11 cellular contexts compared by ENCODE assay signal in the genomic region with DNA sequence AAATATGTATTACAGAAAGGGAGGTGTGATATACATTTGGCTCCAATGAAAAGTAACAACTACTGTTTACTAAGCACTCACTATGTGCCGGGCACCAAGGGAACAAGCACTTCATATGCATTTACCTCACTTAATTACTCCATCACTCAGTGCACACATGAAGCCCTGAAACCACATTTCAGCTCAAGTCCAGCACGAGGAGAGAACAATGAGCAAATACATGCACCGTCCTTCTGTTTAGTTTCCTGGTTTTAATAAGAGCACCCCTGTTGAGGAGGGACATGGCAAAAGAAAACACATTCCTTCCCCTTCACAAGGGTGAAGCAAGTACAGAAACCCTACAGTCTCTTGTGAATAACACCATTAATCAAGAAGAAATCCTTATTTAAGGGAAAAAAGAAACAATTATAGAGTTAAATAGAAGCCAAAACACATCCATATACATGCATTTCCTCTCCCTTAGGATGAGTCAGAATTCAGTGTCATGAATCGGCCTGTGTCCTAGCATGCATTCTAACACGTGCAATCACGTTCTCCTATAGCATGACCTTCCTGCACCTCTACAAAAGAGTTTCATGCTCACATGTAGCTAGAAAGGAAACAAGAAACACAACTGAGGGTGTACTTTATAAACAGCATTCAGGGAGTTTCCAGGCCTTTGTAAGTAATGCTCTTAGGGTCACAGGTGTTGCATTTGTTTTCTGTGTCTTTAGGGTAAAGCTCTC.
DNase-seq lines count a peak whose midpoint lies in the region; ATAC-seq and TF ChIP-seq lines count a peak whose summit lies in the region.
"Had no signal": no experiment of that assay in that cellular context is flagged by ENCODE, and none has a peak within 500 bp of the region (broad histone marks: within the 10 kb centered on the region; RNA-seq: fewer than 3 reads in every experiment).

No MANE protein-coding gene starts in this region.

- intact Hi-C loops in spleen (cut with DNase I; ENCODE audit: low total_unique reads) = no loop called here

- ATAC-seq in GM21717 (IDR thresholded peaks at IDR 0.05; ENCODE audit: unreplicated experiment) (peak; percentile 80), GM21447 (IDR thresholded peaks at IDR 0.05; ENCODE audit: unreplicated experiment) (no peak), upper lobe of left lung (ENCODE audit: low FRiP score in 2 of 2) (no peak), GM21529 (IDR thresholded peaks at IDR 0.05; ENCODE audit: unreplicated experiment) (no peak)

- H3K27ac ChIP-seq in upper lobe of left lung (no peak overlapping the region), spleen (no peak overlapping the region)
- H3K27ac ChIP-seq: BLaER1 treated with 17β-estradiol and CSF1 and Interleukin-3, amounts not matched to agents 10 nM and 100 nM; WERI-Rb-1 had no signal

- H3K9me3 ChIP-seq in upper lobe of left lung (no peaks in the 10 kb centered on the region), spleen (no peaks in the 10 kb centered on the region)

- H3K4me3 ChIP-seq in upper lobe of left lung (no peak overlapping the region), spleen (no peak overlapping the region)
- H3K4me3 ChIP-seq: BLaER1 treated with 17β-estradiol and CSF1 and Interleukin-3, amounts not matched to agents 10 nM and 100 nM had no signal

- no peak for TF ChIP-seq CTCF in upper lobe of left lung (IDR thresholded peaks at IDR 0.05)
- TF ChIP-seq CTCF in spleen (IDR thresholded peaks at IDR 0.05 in 8 of 11, conservative IDR thresholded peaks at IDR 0.05 in 3 of 11) = no peak

- H3K36me3 ChIP-seq in upper lobe of left lung = no peaks in the 10 kb centered on the region
- no peaks in the 10 kb centered on the region for H3K36me3 ChIP-seq in spleen
- H3K36me3 ChIP-seq: WERI-Rb-1 had no signal

- no peak for TF ChIP-seq EP300 in upper lobe of left lung (IDR thresholded peaks at IDR 0.05)

- TF ChIP-seq POLR2A in upper lobe of left lung (IDR thresholded peaks at IDR 0.05) (no peak), spleen (IDR thresholded peaks at IDR 0.05) (no peak)

- 43 to 71% methylated on average over 6 of the region's 6 CpGs for WGBS in upper lobe of left lung, 2 donors
- WGBS in spleen, 5 donors = 71 to 85% (median 77%) methylated on average over 6 of the region's 6 CpGs

- DNase-seq in DMS153 treated with DMSO at 0.1 percent for 48 hours (lab: John Stamatoyannopoulos, UW; ENCODE audit: unreplicated experiment) = peak; percentile 88
- peak; percentile 96 for DNase-seq in NCI-H748 (lab: John Stamatoyannopoulos, UW; ENCODE audit: unreplicated experiment)
- DNase-seq in foreskin melanocyte = peak; percentile 95
- no peak for DNase-seq in upper lobe of left lung
- no peak for DNase-seq in spleen
- DNase-seq: activated naive CD8-positive, alpha-beta T cell treated with anti-CD3 and anti-CD28 coated beads, Interleukin-2, amount 10 ng/mL, durations not matched to agents 7 days and 5 days; WERI-Rb-1 had no signal

- H3K4me1 ChIP-seq in upper lobe of left lung (no peaks in the 10 kb centered on the region), spleen (no peaks in the 10 kb centered on the region)

- H3K27me3 ChIP-seq in upper lobe of left lung (no peaks in the 10 kb centered on the region), spleen (replicated peaks in 1 of 7) (no peaks in the 10 kb centered on the region)
- H3K27me3 ChIP-seq: BLaER1 treated with 17β-estradiol and CSF1 and Interleukin-3, amounts not matched to agents 10 nM and 100 nM had no signal

Comparison
In these comparisons a context has a peak if more than half of its experiments do, and no peak if none do; other contexts are left out.
1. DNase-seq: peak in DMS153 treated with DMSO at 0.1 percent for 48 hours (single experiment), NCI-H748 (single experiment) and foreskin melanocyte (single experiment); none in upper lobe of left lung (0 of 2) and spleen (single experiment).